In the genomic region with DNA sequence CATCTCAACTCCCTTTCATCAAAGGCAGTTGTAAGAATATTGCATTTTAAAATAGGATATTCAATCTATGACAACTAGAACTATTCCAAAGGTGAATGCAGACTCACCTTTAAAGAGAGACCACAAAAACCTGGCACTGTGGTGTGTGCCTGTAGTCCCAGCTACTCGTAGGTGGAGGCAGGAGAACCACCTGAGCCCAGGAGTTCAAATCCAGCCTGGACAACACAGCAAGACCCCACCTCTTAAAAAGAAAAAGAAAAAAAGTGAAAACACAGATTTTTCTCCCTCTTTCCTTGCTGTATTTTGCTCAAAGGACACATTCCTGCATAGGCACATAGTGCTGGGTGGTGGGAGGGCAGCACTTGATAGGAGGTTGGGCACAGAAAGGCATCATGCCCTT, we compare ENCODE assay signal across 8 cellular contexts. TPM values are rescaled to one million over a fixed set of nuclear protein-coding genes. Genes with fewer than 3 reads are reported as not detected.
A peak's percentile ranks its signal among the peaks of the same experiment; 100 is the strongest.
DNase-seq lines count a peak whose midpoint lies in the region; ATAC-seq, FAIRE-seq and TF ChIP-seq lines count a peak whose summit lies in the region.

No MANE protein-coding gene starts in this region.

- intact Hi-C loops in Calu3 (cut with micrococcal nuclease; ENCODE audit: unreplicated experiment) (no loop called here), OCI-LY7 (cut with micrococcal nuclease; ENCODE audit: unreplicated experiment) (no loop called here), ovary (cut with DNase I) (no loop called here)

- H3K79me2 ChIP-seq in OCI-LY7 (ENCODE audit: insufficient read depth, low read depth, low read length), result peaks cover 24% of the 10 kb centered on the region; the same call in 1 of the 2 replicates

- H3K4me3 Mint-ChIP-seq in Calu3 (ENCODE audit: low read depth, unreplicated experiment) (peak overlapping the region; percentile 100), endothelial cell (ENCODE audit: unreplicated experiment) (peak overlapping the region; percentile 99)

- no peak for DNase-seq in Calu3
- DNase-seq in OCI-LY7 (ENCODE audit: low spot score), result no peak
- no peak for DNase-seq in endothelial cell (ENCODE audit: low spot score)
- DNase-seq in ovary, result no peak
- no peak for DNase-seq in GM19238 (ENCODE audit: insufficient read length, low spot score)
- no peak for DNase-seq in substantia nigra (lab: John Stamatoyannopoulos, UW)
- no peak for DNase-seq in frontal cortex (ENCODE audit: low spot score in 2 of 2)

- ATAC-seq in GM19397 (IDR thresholded peaks at IDR 0.05; ENCODE audit: unreplicated experiment), result no peak

- no peak for FAIRE-seq in frontal cortex (lab: Jason Lieb, UNC)

- H3K4me2 ChIP-seq in OCI-LY7 (ENCODE audit: low read length), result peak overlapping the region; percentile 81

- peaks cover 32% of the 10 kb centered on the region for H3K36me3 Mint-ChIP-seq in Calu3 (ENCODE audit: insufficient read depth, unreplicated experiment)
- peaks cover 12% of the 10 kb centered on the region for H3K36me3 Mint-ChIP-seq in endothelial cell (ENCODE audit: low read depth, unreplicated experiment)

- POLR2A ChIA-PET in OCI-LY7 (lab: Charles Lee), result interaction anchor here (0.5 kb wide), 1 partner anchor 188 kb away, joined by 3 read pairs; no protein-coding TSS in a partner anchor

- H3K4me1 ChIP-seq in OCI-LY7 (ENCODE audit: insufficient read depth, low read length, poor library complexity, severe bottlenecking) (peaks cover 19% of the 10 kb centered on the region), ovary (ENCODE audit: insufficient read depth) (peaks cover 6% of the 10 kb centered on the region)

- no peaks in the 10 kb centered on the region for H3K27me3 ChIP-seq in ovary

- H3K4me3 ChIP-seq in OCI-LY7 (ENCODE audit: low read depth, low read length, poor library complexity, severe bottlenecking) (peak overlapping the region; percentile 76), ovary (peak overlapping the region; percentile 88)

- H3K4me1 Mint-ChIP-seq in Calu3 (ENCODE audit: low read depth, unreplicated experiment) (no peaks in the 10 kb centered on the region), endothelial cell (ENCODE audit: unreplicated experiment) (peaks cover 12% of the 10 kb centered on the region)

- H3K9me3 Mint-ChIP-seq in Calu3 (ENCODE audit: low read depth, unreplicated experiment) (no peaks in the 10 kb centered on the region), endothelial cell (ENCODE audit: unreplicated experiment) (no peaks in the 10 kb centered on the region)

- H3K27ac Mint-ChIP-seq in Calu3 (ENCODE audit: unreplicated experiment), result peak overlapping the region; percentile 96
- no peak overlapping the region for H3K27ac Mint-ChIP-seq in endothelial cell (ENCODE audit: unreplicated experiment)

- peak overlapping the region; percentile 87 for H2AFZ ChIP-seq in OCI-LY7 (ENCODE audit: low read length)

- TF ChIP-seq EP300 in ovary (IDR thresholded peaks at IDR 0.05), result no peak

- H3K9me3 ChIP-seq in OCI-LY7 (ENCODE audit: low read length) (no peaks in the 10 kb centered on the region), ovary (no peaks in the 10 kb centered on the region)

- no peaks in the 10 kb centered on the region for H3K9me2 ChIP-seq in OCI-LY7 (ENCODE audit: insufficient read depth, low read length)

- H3K27ac ChIP-seq in OCI-LY7 (ENCODE audit: low read depth, low read length, poor library complexity, severe bottlenecking) (no peak overlapping the region), ovary (no peak overlapping the region), substantia nigra (ENCODE audit: low read depth, low read length, poor library complexity, severe bottlenecking) (no peak overlapping the region)

- CTCF ChIA-PET in Calu3 (lab: Charles Lee), result interaction anchor here (0.5 to 0.6 kb wide), 2 partner anchors 36 to 448 kb away, joined by 3 read pairs; a partner anchor contains a TSS
- CTCF ChIA-PET in OCI-LY7 (lab: Charles Lee; ENCODE audit: unreplicated experiment), result no interaction called here

- no peaks in the 10 kb centered on the region for H4K20me1 ChIP-seq in OCI-LY7 (ENCODE audit: insufficient read depth, low read length)

- H3K36me3 ChIP-seq in OCI-LY7 (ENCODE audit: insufficient read depth, low read length), result peaks cover 17% of the 10 kb centered on the region
- no peaks in the 10 kb centered on the region for H3K36me3 ChIP-seq in ovary

- TF ChIP-seq CTCF in Calu3 (IDR thresholded peaks at IDR 0.05; ENCODE audit: unreplicated experiment) (no peak), OCI-LY7 (conservative IDR thresholded peaks at IDR 0.05; ENCODE audit: low read length) (no peak), endothelial cell (IDR thresholded peaks at IDR 0.05; ENCODE audit: unreplicated experiment) (no peak), ovary (IDR thresholded peaks at IDR 0.05) (no peak)

- WGBS in ovary, 3 donors, result 0 to 89% (median 86%) methylated on average over 1 of the region's 1 CpG

- no TSS peak for BruUV-seq in Calu3 (replicated peaks; lab: Mats Ljungman, UMichigan)
- BruUV-seq in OCI-LY7 (replicated peaks; lab: Mats Ljungman, UMichigan), result no TSS peak

- TF ChIP-seq POLR2A in ovary (IDR thresholded peaks at IDR 0.05), result no peak

- H3K27me3 Mint-ChIP-seq in Calu3 (ENCODE audit: unreplicated experiment) (no peaks in the 10 kb centered on the region), endothelial cell (ENCODE audit: unreplicated experiment) (peaks cover 3% of the 10 kb centered on the region)

RNA-seq across cellular contexts. Expression of a gene that starts 0.7 kb away (rescaled TPM):
- total RNA-seq in Calu3 (2022) (50.1 and 55.8 TPM in 2 replicates), OCI-LY7 (2022) (72.1 and 72.3 TPM in 2 replicates), endothelial cell (ENCODE audit: unreplicated experiment) (52.0 TPM), ovary (10 to 100 TPM; 16.5 to 45.6 (median 38.7) TPM), frontal cortex (44.0 TPM)
- total RNA-seq in OCI-LY7 (2014; rRNA removed; shearing (Covaris generic)), result 62.3 and 65.9 TPM in 2 replicates
- polyA plus RNA-seq in ovary, result 10 to 100 TPM; 13.7 to 65.8 TPM

RNA-seq across cellular contexts. Expression of a gene that starts 36.5 kb away (rescaled TPM):
- total RNA-seq in Calu3 (2022), result 23.5 and 26.1 TPM in 2 replicates
- total RNA-seq in OCI-LY7 (2014; rRNA removed; shearing (Covaris generic)), result 9.6 and 10.4 TPM in 2 replicates
- total RNA-seq in OCI-LY7 (2022), result 14.4 and 18.1 TPM in 2 replicates
- 54.3 TPM for total RNA-seq in endothelial cell (ENCODE audit: unreplicated experiment)
- total RNA-seq in ovary, result 10 to 100 TPM; 24.1 to 44.7 (median 34.2) TPM
- polyA plus RNA-seq in ovary, result 100 to 1,000 TPM in 1 of 2 donors, 10 to 100 TPM in 1; 21.7 to 107 TPM
- total RNA-seq in frontal cortex, result 16.3 TPM
